Comparison of ENCODE assay signal across 8 cellular contexts in genomic region chr15:99511865-99512632, GRCh38. TPM values are rescaled to one million over a fixed set of nuclear protein-coding genes. Genes with fewer than 3 reads are reported as not detected.
DNase-seq lines count a peak whose midpoint lies in the region; ATAC-seq and TF ChIP-seq lines count a peak whose summit lies in the region.

No MANE protein-coding gene starts in this region.

- peaks cover 10% of the 10 kb centered on the region for H3K9me3 ChIP-seq in Loucy (ENCODE audit: insufficient read depth, low read depth, low read length)
- no peaks in the 10 kb centered on the region for H3K9me3 ChIP-seq in liver (ENCODE audit: control insufficient read depth in 4 of 4, low read length in 3 of 4)

- H3K9ac ChIP-seq in Loucy (ENCODE audit: low read depth, low read length, poor library complexity, severe bottlenecking) (peak overlapping the region; percentile 67), liver (ENCODE audit: low read depth in 1 of 2, low read length in 2 of 2) (no peak overlapping the region)

- no peak for TF ChIP-seq RAD21 in liver (IDR thresholded peaks at IDR 0.05)

- no peak overlapping the region for H3K27ac ChIP-seq in liver (ENCODE audit: low read depth in 1 of 2, low read length in 2 of 2)

- DNase-seq in GM13976 (ENCODE audit: low spot score), result no peak
- no peak for DNase-seq in H4 (ENCODE audit: low spot score)
- DNase-seq in omental fat pad (ENCODE audit: low spot score), result no peak
- DNase-seq in middle frontal gyrus (ENCODE audit: extremely low spot score, low spot score), result no peak
- DNase-seq in activated CD4-positive, alpha-beta T cell treated with anti-CD3 and anti-CD28 coated beads for 4 hours, result no peak

- H3K36me3 ChIP-seq in Loucy (ENCODE audit: insufficient read depth, low read length) (no peaks in the 10 kb centered on the region), liver (ENCODE audit: control insufficient read depth in 4 of 4, insufficient read depth in 3 of 4, low read depth in 1 of 4, low read length in 3 of 4) (no peaks in the 10 kb centered on the region)

- in situ Hi-C loops in GM13976 (cut with MboI; ENCODE audit: low sequenced_read_pairs, unreplicated experiment), result no loop called here

- H3K9me2 ChIP-seq in Loucy (replicated peaks; ENCODE audit: low read depth, low read length), result no peaks in the 10 kb centered on the region

- peak overlapping the region; percentile 37; the same call in 1 of the 2 replicates for H2AFZ ChIP-seq in Loucy (ENCODE audit: low read length)

- H3K4me3 ChIP-seq in Loucy (ENCODE audit: low read length, poor library complexity, severe bottlenecking) (peak overlapping the region; percentile 53), liver (ENCODE audit: low read depth in 1 of 3, low read length in 3 of 3) (no peak overlapping the region)

- H3F3A ChIP-seq in Loucy (ENCODE audit: low read depth), result 0 out of 2 replicates have a peak, but pooled peaks cover 5% of the 10 kb centered on the region

- ATAC-seq in GM21717 (IDR thresholded peaks at IDR 0.05; ENCODE audit: unreplicated experiment), result peak; percentile 67
- ATAC-seq in omental fat pad (ENCODE audit: low FRiP score), result no peak

- H4K20me1 ChIP-seq in Loucy (ENCODE audit: insufficient read depth, low read length, poor library complexity, severe bottlenecking), result no peaks in the 10 kb centered on the region

- peak; percentile 16 for TF ChIP-seq CTCF in GM13976 (IDR thresholded peaks at IDR 0.05; ENCODE audit: borderline replicate concordance, control extremely low read depth, extremely low read depth, insufficient read depth, missing control alignments)
- 0 out of 2 replicates have a peak, but pooled peaks have one; percentile 15 for TF ChIP-seq CTCF in Loucy (conservative IDR thresholded peaks at IDR 0.05; ENCODE audit: low read length)
- TF ChIP-seq CTCF in liver (IDR thresholded peaks at IDR 0.05; ENCODE audit: low read depth, low read length, missing input control), result no peak
- no peak for TF ChIP-seq CTCF in omental fat pad (IDR thresholded peaks at IDR 0.05)

- 72% methylated on average over 14 of the region's 14 CpGs for WGBS in liver

- H3K4me2 ChIP-seq in Loucy (ENCODE audit: low read depth, low read length, poor library complexity, severe bottlenecking), result peak overlapping the region; percentile 69

- no peaks in the 10 kb centered on the region for H3K27me3 ChIP-seq in Loucy (ENCODE audit: insufficient read depth, low read length, poor library complexity, severe bottlenecking)
- H3K27me3 ChIP-seq in liver (ENCODE audit: control insufficient read depth in 4 of 4, insufficient read depth in 4 of 4, low read length in 3 of 4), result no peaks in the 10 kb centered on the region

- H3K4me1 ChIP-seq in Loucy (ENCODE audit: insufficient read depth, low read length, poor library complexity, severe bottlenecking) (peaks cover 70% of the 10 kb centered on the region), liver (ENCODE audit: control insufficient read depth in 4 of 4, insufficient read depth in 4 of 4, low read length in 3 of 4) (no peaks in the 10 kb centered on the region)

- H3K79me2 ChIP-seq in Loucy (ENCODE audit: insufficient read depth, low read length), result no peaks in the 10 kb centered on the region

TF ChIP-seq in liver, 16 proteins besides CTCF, POLR2A, EP300 and RAD21:
- TF ChIP-seq NR2F2 (IDR thresholded peaks at IDR 0.05) (peak; percentile 12), HNF4G (IDR thresholded peaks at IDR 0.05) (no peak)

RNA-seq across cellular contexts. Expression of gene MEF2A, which starts 53.7 kb away (rescaled TPM):
- total RNA-seq in liver (10 to 100 TPM; 19.3 to 45.9 TPM), omental fat pad (10 to 100 TPM; 47.8 to 74.4 (median 54.0) TPM)
- 10 to 100 TPM in 1 of 2 donors, 1 to 10 TPM in 1; 8.5 to 17.1 TPM for polyA plus RNA-seq in liver
- total RNA-seq in H4 (2014; rRNA removed; shearing (Covaris generic)), result 16.7 and 21.0 TPM in 2 replicates

Comparison
In these comparisons a context has a peak if more than half of its experiments do, and no peak if none do; other contexts are left out.
1. CTCF ChIP-seq: peak in GM13976 (single experiment) and Loucy (single experiment); none in liver (single experiment) and omental fat pad (0 of 3).